Comparison of ENCODE assay signal across 16 cellular contexts in the genomic region with DNA sequence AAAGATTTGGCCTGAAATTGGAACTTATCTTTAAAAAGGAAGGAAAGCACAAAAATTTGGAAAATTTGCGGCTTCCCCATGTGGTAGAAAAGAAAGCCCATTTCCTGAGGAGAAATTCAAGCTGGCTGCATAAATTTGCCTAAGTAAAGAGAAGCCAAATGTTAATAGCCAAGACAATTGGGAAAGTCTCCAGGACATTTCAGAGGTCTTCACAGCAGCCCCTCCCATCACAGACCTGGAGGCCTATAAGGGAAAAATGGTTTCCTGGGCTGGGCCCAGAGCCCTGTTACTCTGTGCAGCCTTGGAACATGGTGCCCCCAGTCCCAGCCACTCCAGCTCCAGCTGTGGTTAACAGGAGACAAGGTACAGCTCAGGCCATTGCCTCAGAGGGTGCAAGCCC.
DNase-seq lines count a peak whose midpoint lies in the region; TF ChIP-seq lines count a peak whose summit lies in the region.
"Had no signal": no experiment of that assay in that cellular context is flagged by ENCODE, and none has a peak within 500 bp of the region (broad histone marks: within the 10 kb centered on the region; RNA-seq: fewer than 3 reads in every experiment).

No MANE protein-coding gene starts in this region.

- H2BK15ac ChIP-seq in H9 (ENCODE audit: low read depth, low read length), result no peak overlapping the region
- H2BK15ac ChIP-seq in mesendoderm (replicated peaks; ENCODE audit: low read depth), result no peak overlapping the region

- no peak overlapping the region for H2BK12ac ChIP-seq in H9 (ENCODE audit: insufficient read length, low read depth, low read length)

- H3K4me3 ChIP-seq in NT2/D1 (ENCODE audit: insufficient read length, low read depth) (no peak overlapping the region), endodermal cell (ENCODE audit: low read length) (no peak overlapping the region), mesendoderm (ENCODE audit: low read length) (no peak overlapping the region)

- H2BK5ac ChIP-seq in H9 (ENCODE audit: insufficient read length, low read length) (no peak overlapping the region), mesendoderm (ENCODE audit: low read length) (no peak overlapping the region)

- H2AFZ ChIP-seq in H9 (ENCODE audit: low read length), result no peak overlapping the region

- DNase-seq in H9 (peak; percentile 41), NT2/D1 (ENCODE audit: low read depth, low spot score) (peak; percentile 16), endodermal cell (peak; percentile 57), mesendoderm (peak; percentile 6), GOT3 (lab: John Stamatoyannopoulos, UW) (no peak), DMS79 treated with DMSO at 0.1 percent for 48 hours (lab: John Stamatoyannopoulos, UW) (no peak), NCI-H2196 (lab: John Stamatoyannopoulos, UW; ENCODE audit: unreplicated experiment) (no peak)
- DNase-seq: BE2C; CD8-positive, alpha-beta T cell; COR-L47; DMS153; DND-41; GF-D8; IMR-90; KBM-7 had no signal

- H3K27me3 Mint-ChIP-seq in H9 (ENCODE audit: low read depth) (no peaks in the 10 kb centered on the region), endodermal cell (ENCODE audit: insufficient read depth) (no peaks in the 10 kb centered on the region)

- TF ChIP-seq CTCF in H9 (conservative IDR thresholded peaks at IDR 0.05) (no peak), endodermal cell (conservative IDR thresholded peaks at IDR 0.05) (no peak)

- H4K20me1 ChIP-seq in H9 (ENCODE audit: control insufficient read depth, insufficient read depth, insufficient read length), result no peaks in the 10 kb centered on the region

- H3K79me2 ChIP-seq in H9 (ENCODE audit: insufficient read depth, low read length) (no peaks in the 10 kb centered on the region), mesendoderm (ENCODE audit: control insufficient read depth, insufficient read depth, low read length) (no peaks in the 10 kb centered on the region)

- H3K9ac ChIP-seq in H9 (ENCODE audit: extremely low read depth, insufficient read length, low read length), result no peak overlapping the region
- H3K9ac ChIP-seq in NT2/D1 (ENCODE audit: insufficient read length, low read depth), result no peak overlapping the region
- H3K9ac ChIP-seq in endodermal cell (ENCODE audit: extremely low read depth, low read length, poor library complexity, severe bottlenecking), result no peak overlapping the region
- no peak overlapping the region for H3K9ac ChIP-seq in mesendoderm (ENCODE audit: low read length)

- H3K36me3 Mint-ChIP-seq in H9 (ENCODE audit: insufficient read depth in 1 of 3, low read depth in 3 of 3) (peaks cover 4 to 13% (median 12%) of the 10 kb centered on the region in 3 experiments), endodermal cell (ENCODE audit: low read depth) (no peaks in the 10 kb centered on the region)
- H3K36me3 Mint-ChIP-seq: CD8-positive, alpha-beta T cell had no signal

- H3K4ac ChIP-seq in H9 (ENCODE audit: low read depth, low read length), result no peak overlapping the region
- no peak overlapping the region for H3K4ac ChIP-seq in mesendoderm (ENCODE audit: low read depth, low read length)

- H3K27ac ChIP-seq in H9 (ENCODE audit: insufficient read length, low read depth, low read length) (peak overlapping the region; percentile 45), endodermal cell (ENCODE audit: low read depth, low read length) (no peak overlapping the region), mesendoderm (ENCODE audit: low read depth, low read length) (peak overlapping the region; percentile 34)
- H3K27ac ChIP-seq: C4-2B had no signal

- H3K14ac ChIP-seq in H9 (ENCODE audit: insufficient read depth, low read length), result no peak overlapping the region

- no peak overlapping the region for H2BK20ac ChIP-seq in H9 (ENCODE audit: low read depth, low read length, poor library complexity, severe bottlenecking)

- H3K27me3 ChIP-seq in H9 (ENCODE audit: insufficient read depth, low read length) (no peaks in the 10 kb centered on the region), NT2/D1 (ENCODE audit: insufficient read depth, insufficient read length) (no peaks in the 10 kb centered on the region), endodermal cell (ENCODE audit: control insufficient read depth, insufficient read depth, low read length, poor library complexity, severe bottlenecking) (no peaks in the 10 kb centered on the region), mesendoderm (ENCODE audit: insufficient read depth, low read length, poor library complexity) (no peaks in the 10 kb centered on the region)
- H3K27me3 ChIP-seq: BE2C had no signal

- peaks cover 9 to 12% of the 10 kb centered on the region in 2 experiments for H3K4me1 Mint-ChIP-seq in H9
- no peaks in the 10 kb centered on the region for H3K4me1 Mint-ChIP-seq in endodermal cell

- H3K27ac Mint-ChIP-seq in H9, result peak overlapping the region in 1 of 3 experiments; percentile 95; a peak in 3 of 7 replicates
- H3K27ac Mint-ChIP-seq in endodermal cell, result no peak overlapping the region
- H3K27ac Mint-ChIP-seq: CD8-positive, alpha-beta T cell had no signal

- H4K91ac ChIP-seq in H9 (ENCODE audit: insufficient read length, low read depth, low read length), result no peak overlapping the region

- H4K5ac ChIP-seq in H9 (ENCODE audit: insufficient read length, low read depth, low read length) (no peak overlapping the region), mesendoderm (ENCODE audit: low read length) (no peak overlapping the region)

- H3K79me1 ChIP-seq in H9 (ENCODE audit: insufficient read depth, low read depth, low read length, poor library complexity, severe bottlenecking) (no peaks in the 10 kb centered on the region), mesendoderm (ENCODE audit: low read length) (no peaks in the 10 kb centered on the region)

- H3K18ac ChIP-seq in H9 (ENCODE audit: insufficient read length, low read depth, low read length) (no peak overlapping the region), mesendoderm (ENCODE audit: low read length) (no peak overlapping the region)

- no peak overlapping the region for H3K4me2 ChIP-seq in H9 (ENCODE audit: insufficient read depth, insufficient read length, low read length)
- H3K4me2 ChIP-seq in mesendoderm (ENCODE audit: low read length), result no peak overlapping the region

- H3K4me1 ChIP-seq in H9 (ENCODE audit: insufficient read depth, low read length) (no peaks in the 10 kb centered on the region), NT2/D1 (ENCODE audit: insufficient read depth, insufficient read length) (no peaks in the 10 kb centered on the region), endodermal cell (ENCODE audit: control insufficient read depth, insufficient read depth, low read length) (no peaks in the 10 kb centered on the region), mesendoderm (ENCODE audit: control insufficient read depth, low read depth, low read length) (no peaks in the 10 kb centered on the region)
- H3K4me1 ChIP-seq: BE2C had no signal

- H3K4me3 Mint-ChIP-seq in H9 (no peak overlapping the region), endodermal cell (no peak overlapping the region)
- H3K4me3 Mint-ChIP-seq: CD8-positive, alpha-beta T cell had no signal

- no peak overlapping the region for H3K56ac ChIP-seq in H9 (ENCODE audit: insufficient read length, low read depth, low read length)
- no peak overlapping the region for H3K56ac ChIP-seq in mesendoderm (ENCODE audit: low read length)

- no peak overlapping the region for H3T11ph ChIP-seq in H9 (ENCODE audit: low read length)

- H2AK5ac ChIP-seq in H9 (ENCODE audit: insufficient read length, low read length) (no peak overlapping the region), mesendoderm (ENCODE audit: low read length) (no peak overlapping the region)

- no peaks in the 10 kb centered on the region for H3K23me2 ChIP-seq in H9 (ENCODE audit: insufficient read length, low read depth, low read length, poor library complexity, severe bottlenecking)

- H3K36me3 ChIP-seq in NT2/D1 (ENCODE audit: insufficient read depth, insufficient read length, low read length) (no peaks in the 10 kb centered on the region), endodermal cell (ENCODE audit: control insufficient read depth, insufficient read depth, low read length) (no peaks in the 10 kb centered on the region), mesendoderm (ENCODE audit: control insufficient read depth, insufficient read depth, low read length) (no peaks in the 10 kb centered on the region)
- H3K36me3 ChIP-seq: BE2C had no signal

- no CpG with 5 or more reads among the region's 1 CpG for WGBS in H9 (ENCODE audit: extremely low coverage, insufficient read length, low lambda C conversion rate)
- 96 to 100% methylated on average over 1 of the region's 1 CpG for WGBS in endodermal cell (ENCODE audit: insufficient coverage in 1 of 2, insufficient read length in 1 of 2), 2 experiments
- no CpG with 5 or more reads among the region's 1 CpG for WGBS in mesendoderm (ENCODE audit: extremely low coverage, insufficient coverage, low lambda C conversion rate)

- H3K9me3 ChIP-seq in H9 (ENCODE audit: control insufficient read depth, low read depth, low read length) (no peaks in the 10 kb centered on the region), NT2/D1 (ENCODE audit: insufficient read depth, low read length) (peaks cover 4% of the 10 kb centered on the region; the same call in 1 of the 2 replicates), endodermal cell (ENCODE audit: control insufficient read depth, low read length) (no peaks in the 10 kb centered on the region)
- H3K9me3 ChIP-seq: BE2C had no signal

- H2BK120ac ChIP-seq in H9 (ENCODE audit: low read depth, low read length, poor library complexity, severe bottlenecking) (no peak overlapping the region), mesendoderm (ENCODE audit: low read depth, low read length) (no peak overlapping the region)

- no peak overlapping the region for H3K23ac ChIP-seq in H9 (ENCODE audit: insufficient read length, low read depth, low read length)
- H3K23ac ChIP-seq in mesendoderm (ENCODE audit: low read length), result no peak overlapping the region

- H3K9me3 Mint-ChIP-seq in H9, result peaks cover 3 to 25% of the 10 kb centered on the region in 2 experiments; a peak in 4 of 5 replicates
- H3K9me3 Mint-ChIP-seq in endodermal cell, result peaks cover 7% of the 10 kb centered on the region

- no peak overlapping the region for H4K8ac ChIP-seq in H9 (replicated peaks; ENCODE audit: insufficient read length, low read depth, low read length)
- H4K8ac ChIP-seq in mesendoderm (ENCODE audit: low read depth, low read length), result no peak overlapping the region

Comparison
In these comparisons a context has a peak if more than half of its experiments do, and no peak if none do; other contexts are left out.
1. DNase-seq: peak in H9 (single experiment), NT2/D1 (single experiment), endodermal cell (single experiment) and mesendoderm (single experiment); none in GOT3 (single experiment), DMS79 treated with DMSO at 0.1 percent for 48 hours (single experiment) and NCI-H2196 (single experiment).